ENCODE assay signal across 8 cellular contexts in genomic region chr19:36797786-36798108, GRCh38. TPM values are rescaled to one million over a fixed set of nuclear protein-coding genes. Genes with fewer than 3 reads are reported as not detected.
DNase-seq lines count a peak whose midpoint lies in the region; ATAC-seq and TF ChIP-seq lines count a peak whose summit lies in the region.

No MANE protein-coding gene starts in this region.

- H3K36me3 ChIP-seq in gastrocnemius medialis (peaks cover 0 to 21% of the 10 kb centered on the region in 2 donors), Karpas-422 (ENCODE audit: insufficient read depth, low read length) (no peaks in the 10 kb centered on the region)

- no peak for TF ChIP-seq CTCF in WI38 (IDR thresholded peaks at IDR 0.05; ENCODE audit: low read depth, low read length)
- TF ChIP-seq CTCF in foreskin fibroblast (IDR thresholded peaks at IDR 0.05; ENCODE audit: low read depth, low read length) = no peak
- TF ChIP-seq CTCF in gastrocnemius medialis (IDR thresholded peaks at IDR 0.05 in 4 of 5, conservative IDR thresholded peaks at IDR 0.05 in 1 of 5) = no peak

- intact Hi-C loops in gastrocnemius medialis (cut with DNase I; ENCODE audit: low total_unique reads) = loop anchor here (1.0 kb wide), 1 partner anchor 24 kb away; no protein-coding TSS in a partner anchor

- no peak overlapping the region for H3K9ac ChIP-seq in Karpas-422 (ENCODE audit: low read length)

- H3K27me3 ChIP-seq in gastrocnemius medialis (no peaks in the 10 kb centered on the region), Karpas-422 (ENCODE audit: low read length) (no peaks in the 10 kb centered on the region)

- peaks cover 0 to 3% of the 10 kb centered on the region in 2 donors for H3K4me1 ChIP-seq in gastrocnemius medialis
- H3K4me1 ChIP-seq in Karpas-422 (ENCODE audit: low read length) = no peaks in the 10 kb centered on the region

- H3K9me2 ChIP-seq in Karpas-422 (replicated peaks; ENCODE audit: insufficient read depth, low read length) = no peaks in the 10 kb centered on the region

- no peaks in the 10 kb centered on the region for H3K79me2 ChIP-seq in Karpas-422 (ENCODE audit: low read length)

- H3K4me2 ChIP-seq in Karpas-422 (ENCODE audit: low read depth, low read length, poor library complexity, severe bottlenecking) = no peak overlapping the region

- H3K4me3 ChIP-seq in GM08714 (ENCODE audit: low read length) = peak overlapping the region; percentile 68
- peak overlapping the region; percentile 78 for H3K4me3 ChIP-seq in WI38 (ENCODE audit: low read depth, low read length)
- H3K4me3 ChIP-seq in foreskin fibroblast (ENCODE audit: low read depth in 1 of 2, low read length in 2 of 2) = peak overlapping the region; percentile 71 to 87
- H3K4me3 ChIP-seq in gastrocnemius medialis = peak overlapping the region; percentile 53 to 79 (median 70)
- no peak overlapping the region for H3K4me3 ChIP-seq in Karpas-422 (ENCODE audit: low read length)

- DNase-seq in foreskin fibroblast (no peak), gastrocnemius medialis (no peak), Karpas-422 (no peak)
- DNase-seq in activated CD4-positive, alpha-beta T cell treated with anti-CD3 and anti-CD28 coated beads, Interleukin-2, amount 50 U/mL, for 1 hour = no peak

- ATAC-seq in gastrocnemius medialis = peak in 1 of 2 donors; percentile 12
- ATAC-seq in GM21717 (IDR thresholded peaks at IDR 0.05; ENCODE audit: unreplicated experiment) = no peak
- no peak for ATAC-seq in HG03139 (IDR thresholded peaks at IDR 0.05; ENCODE audit: unreplicated experiment)

- peaks cover 0 to 29% (median 6%) of the 10 kb centered on the region in 3 donors for H3K9me3 ChIP-seq in gastrocnemius medialis
- peaks cover 15% of the 10 kb centered on the region for H3K9me3 ChIP-seq in Karpas-422 (ENCODE audit: low read length)

- in situ Hi-C loops in gastrocnemius medialis (cut with MboI; ENCODE audit: low sequenced_read_pairs in 4 of 4) = no loop called here

- no peaks in the 10 kb centered on the region for H4K20me1 ChIP-seq in Karpas-422 (ENCODE audit: insufficient read depth, low read depth, low read length)

- TF ChIP-seq POLR2A in gastrocnemius medialis (IDR thresholded peaks at IDR 0.05) = no peak

- H3K27ac ChIP-seq in gastrocnemius medialis (peak overlapping the region; percentile 32 to 65 (median 54)), Karpas-422 (ENCODE audit: low read length) (no peak overlapping the region)

- no peak overlapping the region for H2AFZ ChIP-seq in Karpas-422 (ENCODE audit: low read length)

RNA-seq across cellular contexts. Expression of gene ZNF850, which starts 25.1 kb away (rescaled TPM):
- total RNA-seq in gastrocnemius medialis = under 1 TPM; 0.24 to 0.55 (median 0.42) TPM
- 0.97 and 2.7 TPM in 2 replicates for total RNA-seq in Karpas-422 (2014; rRNA removed; shearing (Covaris generic); ENCODE audit: low replicate concordance)

RNA-seq across cellular contexts. Expression of gene ZNF790, which starts 40.4 kb away (rescaled TPM):
- total RNA-seq in gastrocnemius medialis = 1 to 10 TPM; 2.4 to 8.1 (median 5.2) TPM
- total RNA-seq in Karpas-422 (2014; rRNA removed; shearing (Covaris generic); ENCODE audit: low replicate concordance) = 10.5 and 16.1 TPM in 2 replicates

RNA-seq across cellular contexts. Expression of gene ZNF345, which starts 52.9 kb away (rescaled TPM):
- total RNA-seq in gastrocnemius medialis = 1 to 10 TPM in 1 of 4 donors, under 1 TPM in 3; 0.36 to 3.9 (median 0.51) TPM
- 4.4 and 11.3 TPM in 2 replicates for total RNA-seq in Karpas-422 (2014; rRNA removed; shearing (Covaris generic); ENCODE audit: low replicate concordance)
